Comparison of ENCODE assay signal across 1 cellular context in the genomic region with DNA sequence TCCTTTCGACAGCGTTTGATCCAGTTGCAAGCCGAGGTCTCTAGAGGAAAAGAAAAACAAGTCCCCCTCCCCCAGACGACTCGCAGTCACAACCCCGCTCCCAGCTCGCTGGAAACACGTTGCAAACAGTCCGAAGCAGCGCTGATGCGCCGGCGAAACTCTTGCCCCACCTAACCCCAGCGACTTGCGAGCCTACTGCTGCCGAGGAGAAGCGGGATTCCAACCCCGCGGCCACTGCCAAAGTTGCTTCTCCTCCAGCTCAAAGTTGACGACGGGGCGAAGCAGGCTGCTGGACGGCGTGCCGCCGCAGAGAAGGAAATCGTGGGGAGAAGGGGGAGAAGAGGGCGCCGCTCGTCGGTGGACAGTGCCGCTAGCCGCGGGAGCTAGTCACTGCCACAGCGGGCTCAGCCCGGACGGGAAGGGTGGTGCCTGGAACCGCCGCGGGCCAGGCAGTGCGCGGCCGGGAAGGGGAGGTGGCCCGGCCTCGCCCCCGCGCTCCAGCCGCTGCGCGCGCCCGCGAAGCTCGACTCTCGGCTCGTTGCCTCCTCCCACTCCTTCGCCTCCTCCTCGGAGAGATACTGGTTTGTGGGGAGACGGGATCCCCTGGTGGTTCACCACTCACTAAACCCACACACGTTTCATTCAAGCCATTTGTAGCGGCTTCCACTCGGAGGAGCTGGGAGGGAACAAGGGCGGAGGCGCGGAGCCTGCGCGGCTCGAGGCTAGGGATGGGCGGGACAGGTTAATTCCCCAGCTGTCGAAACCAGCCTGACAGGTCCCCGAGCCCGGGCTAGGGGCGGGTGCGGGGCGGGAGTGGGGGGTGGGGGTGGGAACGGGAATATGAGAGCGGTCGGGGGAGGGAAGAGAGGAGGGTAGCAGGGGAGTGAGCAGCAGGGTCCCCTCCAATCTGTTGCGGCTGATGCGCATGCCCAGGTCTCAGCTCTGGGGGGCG.
TF ChIP-seq lines count a peak whose summit lies in the region.

Gene GPR37, minus strand, starts transcription at position 392 of the 952 bp plus-strand sequence. CDS start 816 bp downstream, outside the sequence.

TF ChIP-seq in WTC11, 78 proteins besides CTCF, POLR2A, EP300 and RAD21 (continued from another document and continues in another):
- TF ChIP-seq PRDM15 (CRISPR knock-in tag; IDR thresholded peaks at IDR 0.05) (no peak), HMGXB4 (CRISPR knock-in tag; IDR thresholded peaks at IDR 0.05) (peak; percentile 82; the same call in 1 of the 2 replicates), JAZF1 (CRISPR knock-in tag; IDR thresholded peaks at IDR 0.05) (no peak), ZBTB21 (CRISPR knock-in tag; IDR thresholded peaks at IDR 0.05; ENCODE audit: borderline replicate concordance) (no peak; the same call in none of the 2 replicates), ZNF423 (CRISPR knock-in tag; IDR thresholded peaks at IDR 0.05) (no peak), AR (CRISPR knock-in tag; IDR thresholded peaks at IDR 0.05) (no peak), TCF7 (CRISPR knock-in tag; IDR thresholded peaks at IDR 0.05; ENCODE audit: low read depth) (no peak), ATF3 (CRISPR knock-in tag; conservative IDR thresholded peaks at IDR 0.05) (no peak), NFE2L1 (CRISPR knock-in tag; IDR thresholded peaks at IDR 0.05) (peak; percentile 37; the same call in 1 of the 2 replicates), ATF1 (CRISPR knock-in tag; IDR thresholded peaks at IDR 0.05) (no peak), RELA (CRISPR knock-in tag; IDR thresholded peaks at IDR 0.05; ENCODE audit: borderline replicate concordance) (no peak), NFYB (CRISPR knock-in tag; conservative IDR thresholded peaks at IDR 0.05; ENCODE audit: low read depth) (no peak), GRHL2 (CRISPR knock-in tag; IDR thresholded peaks at IDR 0.05; ENCODE audit: insufficient replicate concordance, severe bottlenecking) (no peak), SOX15 (CRISPR knock-in tag; IDR thresholded peaks at IDR 0.05) (no peak), TP53 (CRISPR knock-in tag; IDR thresholded peaks at IDR 0.05) (0 out of 2 replicates have a peak, but pooled peaks have one; percentile 29), NR3C1 (CRISPR knock-in tag; conservative IDR thresholded peaks at IDR 0.05; ENCODE audit: low read depth) (no peak), ZNF138 (CRISPR knock-in tag; conservative IDR thresholded peaks at IDR 0.05) (0 out of 2 replicates have a peak, but pooled peaks have one; percentile 84), ARID4B (CRISPR knock-in tag; IDR thresholded peaks at IDR 0.05; ENCODE audit: borderline replicate concordance) (no peak; the same call in 1 of the 2 replicates), CREB1 (CRISPR knock-in tag; IDR thresholded peaks at IDR 0.05) (no peak), IRF2 (CRISPR knock-in tag; IDR thresholded peaks at IDR 0.05; ENCODE audit: borderline replicate concordance, low read depth) (no peak), NFATC4 (CRISPR knock-in tag; IDR thresholded peaks at IDR 0.05) (no peak)
- TF ChIP-seq, protein P1, sequence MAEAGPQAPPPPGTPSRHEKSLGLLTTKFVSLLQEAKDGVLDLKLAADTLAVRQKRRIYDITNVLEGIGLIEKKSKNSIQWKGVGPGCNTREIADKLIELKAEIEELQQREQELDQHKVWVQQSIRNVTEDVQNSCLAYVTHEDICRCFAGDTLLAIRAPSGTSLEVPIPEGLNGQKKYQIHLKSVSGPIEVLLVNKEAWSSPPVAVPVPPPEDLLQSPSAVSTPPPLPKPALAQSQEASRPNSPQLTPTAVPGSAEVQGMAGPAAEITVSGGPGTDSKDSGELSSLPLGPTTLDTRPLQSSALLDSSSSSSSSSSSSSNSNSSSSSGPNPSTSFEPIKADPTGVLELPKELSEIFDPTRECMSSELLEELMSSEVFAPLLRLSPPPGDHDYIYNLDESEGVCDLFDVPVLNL (CRISPR knock-in tag; IDR thresholded peaks at IDR 0.05; ENCODE audit: borderline replicate concordance, low read depth) = no peak
- TF ChIP-seq, protein P2, sequence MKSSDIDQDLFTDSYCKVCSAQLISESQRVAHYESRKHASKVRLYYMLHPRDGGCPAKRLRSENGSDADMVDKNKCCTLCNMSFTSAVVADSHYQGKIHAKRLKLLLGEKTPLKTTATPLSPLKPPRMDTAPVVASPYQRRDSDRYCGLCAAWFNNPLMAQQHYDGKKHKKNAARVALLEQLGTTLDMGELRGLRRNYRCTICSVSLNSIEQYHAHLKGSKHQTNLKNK (CRISPR knock-in tag; IDR thresholded peaks at IDR 0.05) = no peak
- TF ChIP-seq, protein P3, sequence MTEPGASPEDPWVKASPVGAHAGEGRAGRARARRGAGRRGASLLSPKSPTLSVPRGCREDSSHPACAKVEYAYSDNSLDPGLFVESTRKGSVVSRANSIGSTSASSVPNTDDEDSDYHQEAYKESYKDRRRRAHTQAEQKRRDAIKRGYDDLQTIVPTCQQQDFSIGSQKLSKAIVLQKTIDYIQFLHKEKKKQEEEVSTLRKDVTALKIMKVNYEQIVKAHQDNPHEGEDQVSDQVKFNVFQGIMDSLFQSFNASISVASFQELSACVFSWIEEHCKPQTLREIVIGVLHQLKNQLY (CRISPR knock-in tag; IDR thresholded peaks at IDR 0.05) = 0 out of 2 replicates have a peak, but pooled peaks have one; percentile 22
- TF ChIP-seq, protein P4, sequence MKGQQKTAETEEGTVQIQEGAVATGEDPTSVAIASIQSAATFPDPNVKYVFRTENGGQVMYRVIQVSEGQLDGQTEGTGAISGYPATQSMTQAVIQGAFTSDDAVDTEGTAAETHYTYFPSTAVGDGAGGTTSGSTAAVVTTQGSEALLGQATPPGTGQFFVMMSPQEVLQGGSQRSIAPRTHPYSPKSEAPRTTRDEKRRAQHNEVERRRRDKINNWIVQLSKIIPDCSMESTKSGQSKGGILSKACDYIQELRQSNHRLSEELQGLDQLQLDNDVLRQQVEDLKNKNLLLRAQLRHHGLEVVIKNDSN (CRISPR knock-in tag; IDR thresholded peaks at IDR 0.05) = no peak
- TF ChIP-seq, protein P5, sequence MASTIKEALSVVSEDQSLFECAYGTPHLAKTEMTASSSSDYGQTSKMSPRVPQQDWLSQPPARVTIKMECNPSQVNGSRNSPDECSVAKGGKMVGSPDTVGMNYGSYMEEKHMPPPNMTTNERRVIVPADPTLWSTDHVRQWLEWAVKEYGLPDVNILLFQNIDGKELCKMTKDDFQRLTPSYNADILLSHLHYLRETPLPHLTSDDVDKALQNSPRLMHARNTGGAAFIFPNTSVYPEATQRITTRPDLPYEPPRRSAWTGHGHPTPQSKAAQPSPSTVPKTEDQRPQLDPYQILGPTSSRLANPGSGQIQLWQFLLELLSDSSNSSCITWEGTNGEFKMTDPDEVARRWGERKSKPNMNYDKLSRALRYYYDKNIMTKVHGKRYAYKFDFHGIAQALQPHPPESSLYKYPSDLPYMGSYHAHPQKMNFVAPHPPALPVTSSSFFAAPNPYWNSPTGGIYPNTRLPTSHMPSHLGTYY (CRISPR knock-in tag; IDR thresholded peaks at IDR 0.05) = no peak
